ENCODE assay signal across 1 cellular context in genomic region chr22:38505595-38506117, GRCh38.
TF ChIP-seq lines count a peak whose summit lies in the region.

No MANE protein-coding gene starts in this region.

TF ChIP-seq in GM23338, 12 proteins besides CTCF, POLR2A, EP300 and RAD21 (continued from another document):
- no peak for TF ChIP-seq NANOG (IDR thresholded peaks at IDR 0.05; ENCODE audit: borderline replicate concordance)
- TF ChIP-seq ZNF331 (CRISPR knock-in tag; IDR thresholded peaks at IDR 0.05; ENCODE audit: low read depth): no peak
- TF ChIP-seq ZNF114 (CRISPR knock-in tag; IDR thresholded peaks at IDR 0.05): no peak
- no peak for TF ChIP-seq JUNB (IDR thresholded peaks at IDR 0.05; ENCODE audit: unreplicated experiment)
